In the genomic region with DNA sequence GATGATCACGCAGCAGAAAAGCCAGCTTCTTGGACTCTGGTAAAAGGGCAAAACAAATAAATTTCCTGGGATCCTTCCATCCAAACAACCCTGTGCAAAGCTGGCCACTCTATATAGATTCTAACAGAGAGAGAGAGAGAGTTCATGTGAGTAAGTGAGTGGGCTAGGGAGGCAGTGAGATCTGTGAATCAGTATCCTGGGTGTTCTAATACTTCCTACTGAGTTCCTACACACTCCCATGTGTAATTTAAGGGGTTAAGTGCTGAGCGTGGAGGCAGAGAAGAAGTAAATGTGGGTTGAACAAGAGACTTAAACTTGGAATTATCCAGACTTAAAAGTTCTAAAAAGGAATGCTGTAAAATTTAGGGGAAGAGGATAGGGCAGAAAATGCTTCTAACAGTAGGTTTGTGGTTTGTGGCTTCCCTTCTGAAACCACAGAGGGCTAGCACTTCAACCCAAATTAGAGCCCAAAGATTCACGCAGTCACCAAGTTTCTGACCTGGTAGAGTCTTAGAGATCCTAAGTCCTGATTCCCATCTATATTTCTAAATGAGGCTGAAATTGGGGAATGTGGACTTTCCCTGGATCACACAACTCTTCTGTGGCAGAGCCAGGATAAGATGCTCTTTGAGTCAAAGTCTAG, we compare ENCODE assay signal across 8 cellular contexts.
DNase-seq lines count a peak whose midpoint lies in the region; ATAC-seq and TF ChIP-seq lines count a peak whose summit lies in the region.

No MANE protein-coding gene starts in this region.

- no peaks in the 10 kb centered on the region for H3K9me3 ChIP-seq in tibial artery

- H3K4me3 ChIP-seq in GM12864 (ENCODE audit: low read depth, low read length) (no peak overlapping the region), tibial artery (no peak overlapping the region)

- no peak overlapping the region for H3K27ac ChIP-seq in tibial artery

- H3K4me1 ChIP-seq in tibial artery, result peaks cover 0 to 21% (median 3%) of the 10 kb centered on the region in 4 donors

- ATAC-seq in GM21515 (IDR thresholded peaks at IDR 0.05; ENCODE audit: unreplicated experiment) (peak; percentile 87), HG03439 (IDR thresholded peaks at IDR 0.05; ENCODE audit: unreplicated experiment) (peak; percentile 69), HG03460 (IDR thresholded peaks at IDR 0.05; ENCODE audit: unreplicated experiment) (no peak)
- ATAC-seq in effector memory CD8-positive, alpha-beta T cell (replicated peaks), result no peak

- TF ChIP-seq CTCF in GM12864 (IDR thresholded peaks at IDR 0.05; ENCODE audit: low read depth, low read length, missing control alignments) (no peak), tibial artery (IDR thresholded peaks at IDR 0.05) (no peak)

- intact Hi-C loops in tibial artery (cut with DNase I; ENCODE audit: low total_unique reads), result no loop called here

- no peaks in the 10 kb centered on the region for H3K27me3 ChIP-seq in tibial artery

- no peak overlapping the region for H3K4me3 Mint-ChIP-seq in effector memory CD8-positive, alpha-beta T cell

- peak; percentile 2 for DNase-seq in GM12864 (ENCODE audit: low read depth)
- peak; percentile 50 for DNase-seq in astrocyte of the hippocampus (ENCODE audit: low read depth, low spot score)
- no peak for DNase-seq in effector memory CD8-positive, alpha-beta T cell
- no peak for DNase-seq in cerebellar nuclear complex (lab: John Stamatoyannopoulos, UW)
- DNase-seq in tibial artery, result no peak

- H3K27ac Mint-ChIP-seq in effector memory CD8-positive, alpha-beta T cell, result no peak overlapping the region

- peaks cover 6 to 7% of the 10 kb centered on the region in 2 donors for H3K9me3 Mint-ChIP-seq in effector memory CD8-positive, alpha-beta T cell

- H3K36me3 ChIP-seq in tibial artery, result no peaks in the 10 kb centered on the region

- no peaks in the 10 kb centered on the region for H3K36me3 Mint-ChIP-seq in effector memory CD8-positive, alpha-beta T cell (ENCODE audit: insufficient read depth)

- peaks cover 0 to 4% of the 10 kb centered on the region in 2 donors for H3K4me1 Mint-ChIP-seq in effector memory CD8-positive, alpha-beta T cell (ENCODE audit: low read depth in 2 of 2)

- H3K27me3 Mint-ChIP-seq in effector memory CD8-positive, alpha-beta T cell, result peaks cover 17 to 20% of the 10 kb centered on the region in 2 donors

Comparison
In these comparisons a context has a peak if more than half of its experiments do, and no peak if none do; other contexts are left out.
1. DNase-seq: peak in GM12864 (single experiment) and astrocyte of the hippocampus (single experiment); none in effector memory CD8-positive, alpha-beta T cell (0 of 3), cerebellar nuclear complex (0 of 2) and tibial artery (0 of 2).
2. ATAC-seq: peak in GM21515 (single experiment) and HG03439 (single experiment); none in effector memory CD8-positive, alpha-beta T cell (single experiment) and HG03460 (single experiment).